9 cellular contexts compared by ENCODE assay signal in the genomic region with DNA sequence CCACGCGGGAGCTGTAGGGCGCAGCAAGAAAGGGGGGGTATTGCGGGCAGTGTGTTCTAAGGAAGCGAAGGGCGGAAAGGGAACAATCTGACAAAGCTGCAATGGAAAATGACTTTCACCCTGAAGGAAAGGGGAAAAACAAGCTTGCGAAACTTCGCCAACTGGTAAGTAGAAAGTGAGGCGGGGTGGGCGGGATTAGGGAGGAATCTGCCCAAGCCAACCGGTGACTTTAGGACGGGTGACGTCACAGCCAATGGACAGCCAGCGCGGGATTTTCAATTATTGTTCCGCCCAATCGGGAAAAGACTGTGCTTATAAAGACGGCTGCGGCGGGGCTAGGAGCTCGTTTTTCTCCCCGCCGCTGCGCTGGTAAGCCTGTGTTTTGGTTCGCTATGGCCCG. TPM values are rescaled to one million over a fixed set of nuclear protein-coding genes. Genes with fewer than 3 reads are reported as not detected.
DNase-seq lines count a peak whose midpoint lies in the region; ATAC-seq and TF ChIP-seq lines count a peak whose summit lies in the region.
"Not testable (repeated sequence)": the region's sequence is repeated elsewhere in the genome, so short reads cannot be mapped to it uniquely, and the experiment has no call there.
"Had no signal": no experiment of that assay in that cellular context is flagged by ENCODE, and none has a peak within 500 bp of the region (broad histone marks: within the 10 kb centered on the region; RNA-seq: fewer than 3 reads in every experiment).

No MANE protein-coding gene starts in this region.

- not testable (repeated sequence) for H3K9me3 Mint-ChIP-seq in central memory CD8-positive, alpha-beta T cell; memory B cell

- not testable (repeated sequence) for H3K36me3 Mint-ChIP-seq in central memory CD8-positive, alpha-beta T cell (ENCODE audit: insufficient read depth); memory B cell

- DNase-seq in central memory CD8-positive, alpha-beta T cell (ENCODE audit: low spot score in 2 of 2); memory B cell (ENCODE audit: low spot score in 2 of 2); aorta: not testable (repeated sequence)

- H3K4me3 ChIP-seq in aorta (ENCODE audit: low read length in 2 of 2), result not testable (repeated sequence)

- intact Hi-C loops in aorta (cut with DNase I), result not testable (repeated sequence)

- not testable (repeated sequence) for H3K4me3 Mint-ChIP-seq in central memory CD8-positive, alpha-beta T cell; memory B cell

- not testable (repeated sequence) for H3K36me3 ChIP-seq in aorta (ENCODE audit: control insufficient read depth in 1 of 2, insufficient read depth in 2 of 2, low read length in 1 of 2)

- ATAC-seq in GM18505 (IDR thresholded peaks at IDR 0.05; ENCODE audit: unreplicated experiment) (peak; percentile 20), GM19463 (IDR thresholded peaks at IDR 0.05; ENCODE audit: unreplicated experiment) (peak; percentile 18), HG02623 (IDR thresholded peaks at IDR 0.05; ENCODE audit: unreplicated experiment) (peak; percentile 24), HG03135 (IDR thresholded peaks at IDR 0.05; ENCODE audit: unreplicated experiment) (peak; percentile 22), SK-N-SH treated with all-trans-retinoic acid at 6 μM for 48 hours (peak; percentile 31), memory B cell (ENCODE audit: low read depth) (peak; percentile 34), aorta (ENCODE audit: low FRiP score) (peak; percentile 83)
- peak; percentile 44 for ATAC-seq in central memory CD8-positive, alpha-beta T cell (replicated peaks; ENCODE audit: extremely low read depth, poor library complexity, severe bottlenecking)

- H3K9me3 ChIP-seq in aorta (ENCODE audit: control insufficient read depth, low read length), result not testable (repeated sequence)

- H3K27me3 ChIP-seq in aorta (ENCODE audit: control insufficient read depth in 1 of 2, insufficient read depth in 2 of 2, low read length in 1 of 2), result not testable (repeated sequence)

- not testable (repeated sequence) for H3K27me3 Mint-ChIP-seq in central memory CD8-positive, alpha-beta T cell; memory B cell

- not testable (repeated sequence) for TF ChIP-seq POLR2A in GM18505 (IDR thresholded peaks at IDR 0.05; ENCODE audit: borderline replicate concordance, extremely low read depth, insufficient read depth, insufficient read length)

- not testable (repeated sequence) for H3K27ac Mint-ChIP-seq in central memory CD8-positive, alpha-beta T cell (ENCODE audit: low read depth); memory B cell

- WGBS in aorta, 2 donors, result no CpG with 5 or more reads among the region's 26 CpGs

- not testable (repeated sequence) for H3K4me1 ChIP-seq in aorta (ENCODE audit: control insufficient read depth in 1 of 2, insufficient read depth in 2 of 2, low read length in 2 of 2)

- H3K27ac ChIP-seq in aorta (ENCODE audit: low read depth in 1 of 2, low read length in 2 of 2), result not testable (repeated sequence)

- peaks cover 21% of the 10 kb centered on the region for H3K4me1 Mint-ChIP-seq in central memory CD8-positive, alpha-beta T cell
- peaks cover 24% of the 10 kb centered on the region for H3K4me1 Mint-ChIP-seq in memory B cell

RNA-seq across cellular contexts. Expression of gene BOLA1, which starts 47.1 kb away (rescaled TPM):
- 10 to 100 TPM in 1 of 2 donors, 1 to 10 TPM in 1; 8.7 to 14.0 TPM for total RNA-seq in aorta
- 10 to 100 TPM; 22.3 to 26.6 TPM for polyA plus RNA-seq in aorta
- total RNA-seq: G401 had no signal

Comparison
In these comparisons a context has a peak if more than half of its experiments do, and no peak if none do; other contexts are left out.
1. ATAC-seq: peak in every context shown above with its lines; median percentile 83 in aorta; 44 in central memory CD8-positive, alpha-beta T cell; 34 in memory B cell; 31 in SK-N-SH treated with all-trans-retinoic acid at 6 μM for 48 hours; 24 in HG02623; 22 in HG03135; 20 in GM18505; 18 in GM19463.